Comparison of ENCODE assay signal across 15 cellular contexts in the genomic region with DNA sequence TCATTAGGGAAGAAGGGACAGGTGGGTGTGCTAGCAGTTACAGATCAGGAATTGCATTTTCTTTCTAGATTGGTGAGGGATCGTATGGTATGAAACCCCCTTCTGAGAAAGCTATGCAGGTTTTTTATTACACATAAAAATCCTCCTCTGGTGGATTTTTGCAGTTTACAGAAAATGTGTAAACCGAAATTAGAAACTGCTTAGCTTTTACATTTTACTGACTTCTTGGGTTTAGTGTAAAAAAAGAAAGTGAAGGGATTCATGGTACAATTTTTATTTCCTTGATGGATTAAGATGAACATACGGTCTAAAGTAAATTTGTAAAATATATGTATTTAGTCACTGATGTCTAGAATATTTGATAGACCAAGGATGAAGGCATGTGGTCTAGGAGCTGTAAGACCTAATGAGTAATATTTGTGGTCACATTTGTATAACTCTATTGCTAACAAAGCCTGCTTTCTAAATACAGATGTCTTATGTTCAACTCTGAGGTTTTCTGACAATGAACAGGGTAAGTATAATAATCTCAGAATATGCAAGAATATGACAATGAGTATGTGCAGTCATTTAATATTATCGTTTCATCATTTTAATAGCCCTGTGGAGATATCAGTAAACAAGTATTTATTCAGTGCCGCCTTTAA.
DNase-seq lines count a peak whose midpoint lies in the region; ATAC-seq, FAIRE-seq and TF ChIP-seq lines count a peak whose summit lies in the region.
"Had no signal": no experiment of that assay in that cellular context is flagged by ENCODE, and none has a peak within 500 bp of the region (broad histone marks: within the 10 kb centered on the region; RNA-seq: fewer than 3 reads in every experiment).

No MANE protein-coding gene starts in this region.

- no peak overlapping the region for H3K4me3 Mint-ChIP-seq in activated CD4-positive, alpha-beta T cell treated with anti-CD3 and anti-CD28 coated beads for 36 hours
- H3K4me3 Mint-ChIP-seq: activated CD4-positive, alpha-beta T cell treated with anti-CD3 and anti-CD28 coated beads, Interleukin-2, amount 10 ng/mL, durations not matched to agents 24 days and 14 days; CD8-positive, alpha-beta memory T cell had no signal

- peak overlapping the region; percentile 64 for H3K9ac ChIP-seq in skeletal muscle satellite cell (ENCODE audit: low read depth, low read length)

- no peak for TF ChIP-seq CTCF in right lobe of liver (IDR thresholded peaks at IDR 0.05)

- H3K36me3 ChIP-seq in skeletal muscle satellite cell (ENCODE audit: insufficient read depth, low read length) (no peaks in the 10 kb centered on the region), right lobe of liver (no peaks in the 10 kb centered on the region)

- no peaks in the 10 kb centered on the region for H3K4me1 Mint-ChIP-seq in activated CD4-positive, alpha-beta T cell treated with anti-CD3 and anti-CD28 coated beads for 36 hours
- H3K4me1 Mint-ChIP-seq: activated CD4-positive, alpha-beta T cell treated with anti-CD3 and anti-CD28 coated beads, Interleukin-2, amount 10 ng/mL, durations not matched to agents 24 days and 14 days; CD8-positive, alpha-beta memory T cell had no signal

- ATAC-seq in activated CD4-positive, alpha-beta T cell treated with anti-CD3 and anti-CD28 coated beads for 36 hours, result no peak
- no peak for ATAC-seq in right lobe of liver

- intact Hi-C loops in activated CD4-positive, alpha-beta T cell treated with anti-CD3 and anti-CD28 coated beads for 36 hours (cut with DNase I, micrococcal nuclease), result no loop called here
- intact Hi-C loops in right lobe of liver (cut with DNase I), result no loop called here

- no peaks in the 10 kb centered on the region for H3K9me3 Mint-ChIP-seq in activated CD4-positive, alpha-beta T cell treated with anti-CD3 and anti-CD28 coated beads for 36 hours (ENCODE audit: low read depth)
- H3K9me3 Mint-ChIP-seq: activated CD4-positive, alpha-beta T cell treated with anti-CD3 and anti-CD28 coated beads, Interleukin-2, amount 10 ng/mL, durations not matched to agents 24 days and 14 days; activated T-helper 2 cell treated with anti-CD3 and anti-CD28 coated beads, Interferon-gamma antibody, Interleukin-2, Interleukin-4, amounts not matched to agents 10 μg/mL and 5 μg/mL and 100 μg/mL, durations not matched to agents 14 hours and 24 hours and 36 hours had no signal

- peak overlapping the region; percentile 77 for H3K4me2 ChIP-seq in skeletal muscle satellite cell (ENCODE audit: low read length)

- no peak for TF ChIP-seq POLR2A in right lobe of liver (IDR thresholded peaks at IDR 0.05)

- H3K27me3 Mint-ChIP-seq in activated CD4-positive, alpha-beta T cell treated with anti-CD3 and anti-CD28 coated beads for 36 hours, result peaks cover 2% of the 10 kb centered on the region
- H3K27me3 Mint-ChIP-seq: activated CD4-positive, alpha-beta T cell treated with anti-CD3 and anti-CD28 coated beads, Interleukin-2, amount 10 ng/mL, durations not matched to agents 24 days and 14 days had no signal

- H3K4me1 ChIP-seq in skeletal muscle satellite cell (ENCODE audit: control insufficient read depth, insufficient read depth, low read length) (peaks cover 40% of the 10 kb centered on the region), right lobe of liver (no peaks in the 10 kb centered on the region)

- FAIRE-seq in frontal cortex (lab: Jason Lieb, UNC), result no peak

- WGBS in right lobe of liver (ENCODE audit: insufficient coverage, low coverage, low lambda C conversion rate, missing lambda C conversion rate), result 70% methylated on average over 5 of the region's 5 CpGs

- POLR2A ChIA-PET in activated CD4-positive, alpha-beta T cell treated with anti-CD3 and anti-CD28 coated beads for 36 hours (lab: Charles Lee), result no interaction called here

- no peaks in the 10 kb centered on the region for H3K27me3 ChIP-seq in skeletal muscle satellite cell (ENCODE audit: control insufficient read depth, insufficient read depth, low read length)
- H3K27me3 ChIP-seq in right lobe of liver, result no peaks in the 10 kb centered on the region

- no peak overlapping the region for H3K27ac ChIP-seq in right lobe of liver
- H3K27ac ChIP-seq: psoas muscle had no signal

- no peaks in the 10 kb centered on the region for H3K36me3 Mint-ChIP-seq in activated CD4-positive, alpha-beta T cell treated with anti-CD3 and anti-CD28 coated beads for 36 hours (ENCODE audit: low read depth)
- H3K36me3 Mint-ChIP-seq: CD8-positive, alpha-beta memory T cell had no signal

- H3K4me3 ChIP-seq in skeletal muscle satellite cell (ENCODE audit: low read length) (peak overlapping the region; percentile 49), right lobe of liver (no peak overlapping the region)
- H3K4me3 ChIP-seq: psoas muscle had no signal

- CTCF ChIA-PET in activated CD4-positive, alpha-beta T cell treated with anti-CD3 and anti-CD28 coated beads for 36 hours (lab: Charles Lee), result no interaction called here

- H3K27ac Mint-ChIP-seq in activated CD4-positive, alpha-beta T cell treated with anti-CD3 and anti-CD28 coated beads for 36 hours, result no peak overlapping the region
- H3K27ac Mint-ChIP-seq: activated CD4-positive, alpha-beta T cell treated with anti-CD3 and anti-CD28 coated beads, Interleukin-2, amount 10 ng/mL, durations not matched to agents 24 days and 14 days; activated T-helper 2 cell treated with anti-CD3 and anti-CD28 coated beads, Interferon-gamma antibody, Interleukin-2, Interleukin-4, amounts not matched to agents 10 μg/mL and 5 μg/mL and 100 μg/mL, durations not matched to agents 14 hours and 24 hours and 36 hours; CD8-positive, alpha-beta memory T cell had no signal

- peak; percentile 59 for DNase-seq in H4 (ENCODE audit: low spot score)
- DNase-seq in amniotic epithelial cell (ENCODE audit: low read depth), result peak; percentile 99
- DNase-seq in glomerular visceral epithelial cell (ENCODE audit: extremely low spot score), result peak; percentile 38
- DNase-seq in frontal cortex (ENCODE audit: low spot score in 2 of 2), result no peak
- no peak for DNase-seq in stimulated activated CD4-positive, alpha-beta T cell treated with anti-CD3 and anti-CD28 coated beads, Interleukin-15, amount 100 ng/mL, for 24 hours
- no peak for DNase-seq in activated CD4-positive, alpha-beta T cell treated with anti-CD3 and anti-CD28 coated beads for 36 hours
- no peak for DNase-seq in right lobe of liver
- DNase-seq: activated CD4-positive, alpha-beta T cell treated with anti-CD3 and anti-CD28 coated beads, Interleukin-2, amount 10 ng/mL, durations not matched to agents 24 days and 14 days; caudate nucleus; CD8-positive, alpha-beta memory T cell; midbrain; psoas muscle; T-helper 1 cell had no signal

- H3K9me3 ChIP-seq in skeletal muscle satellite cell (replicated peaks; ENCODE audit: low read length), result no peaks in the 10 kb centered on the region
- H3K9me3 ChIP-seq in right lobe of liver, result no peaks in the 10 kb centered on the region
- H3K9me3 ChIP-seq: psoas muscle had no signal

Comparison
In these comparisons a context has a peak if more than half of its experiments do, and no peak if none do; other contexts are left out.
1. DNase-seq: peak in H4 (single experiment), amniotic epithelial cell (single experiment) and glomerular visceral epithelial cell (single experiment); none in frontal cortex (0 of 2), stimulated activated CD4-positive, alpha-beta T cell treated with anti-CD3 and anti-CD28 coated beads, Interleukin-15, amount 100 ng/mL, for 24 hours (single experiment), activated CD4-positive, alpha-beta T cell treated with anti-CD3 and anti-CD28 coated beads for 36 hours (single experiment) and right lobe of liver (0 of 3).